Comparison of ENCODE assay signal across 14 cellular contexts in the genomic region with DNA sequence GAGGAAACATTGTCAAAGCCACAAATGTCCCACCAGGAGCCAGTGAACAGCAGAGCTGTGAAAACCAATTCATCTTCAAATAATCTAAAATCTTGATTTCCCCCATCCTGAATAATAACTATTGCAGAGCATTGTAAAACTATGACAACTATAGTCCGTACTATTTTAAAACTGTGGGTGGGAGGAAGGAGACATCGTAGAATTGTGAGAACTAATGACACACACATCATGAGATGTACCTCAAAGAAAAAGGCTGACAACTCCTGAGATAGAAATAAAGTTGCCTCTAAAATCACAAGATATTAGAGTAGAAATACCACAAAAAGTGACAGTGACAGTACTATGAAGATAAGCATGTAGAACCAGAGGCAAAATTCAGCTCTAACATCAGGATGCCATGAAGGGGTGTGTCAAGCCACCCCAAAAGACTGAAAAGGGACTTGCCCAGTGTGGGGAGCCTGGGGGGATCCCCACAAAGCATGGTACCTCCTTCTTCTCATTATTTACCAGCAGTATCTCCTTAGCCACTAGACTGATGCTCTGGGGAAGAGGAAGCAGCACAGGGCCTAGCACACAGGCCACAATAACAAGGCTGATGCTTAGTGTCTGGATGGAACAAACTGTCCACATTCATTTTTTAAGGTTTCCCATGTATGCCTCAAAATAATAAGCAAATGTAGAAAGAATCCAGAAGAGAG. TPM values are rescaled to one million over a fixed set of nuclear protein-coding genes. Genes with fewer than 3 reads are reported as not detected.
DNase-seq lines count a peak whose midpoint lies in the region; ATAC-seq and TF ChIP-seq lines count a peak whose summit lies in the region.
"Had no signal": no experiment of that assay in that cellular context is flagged by ENCODE, and none has a peak within 500 bp of the region (broad histone marks: within the 10 kb centered on the region; RNA-seq: fewer than 3 reads in every experiment).

No MANE protein-coding gene starts in this region.

- TF ChIP-seq CTCF in natural killer cell (IDR thresholded peaks at IDR 0.05): no peak
- TF ChIP-seq CTCF in mammary epithelial cell (conservative IDR thresholded peaks at IDR 0.05 in 1 of 2, IDR thresholded peaks at IDR 0.05 in 1 of 2; ENCODE audit: extremely low read depth in 1 of 2, insufficient read depth in 1 of 2, low read depth in 1 of 2, low read length in 2 of 2): no peak

- H3K36me3 Mint-ChIP-seq in natural killer cell: no peaks in the 10 kb centered on the region

- no peak overlapping the region for H3K9ac ChIP-seq in mammary epithelial cell (ENCODE audit: insufficient read depth, low read length)

- H3K27ac Mint-ChIP-seq in natural killer cell: peak overlapping the region; percentile 47 to 77

- CTCF ChIA-PET in mammary epithelial cell (lab: Charles Lee; ENCODE audit: low non-redundant PET): no interaction called here

- DNase-seq in natural killer cell (no peak), GM19240 (ENCODE audit: insufficient read length, low spot score) (no peak), NCI-H345 (lab: John Stamatoyannopoulos, UW) (no peak), mammary epithelial cell (no peak), COR-L47 (lab: John Stamatoyannopoulos, UW) (no peak)
- DNase-seq: activated CD8-positive, alpha-beta memory T cell treated with anti-CD3 and anti-CD28 coated beads, Interleukin-2, amount 50 U/mL, for 48 hours; effector CD4-positive, alpha-beta T cell; GF-D8; NCI-H2107; Right ventricle myocardium superior had no signal

- H3K9me3 Mint-ChIP-seq in natural killer cell: no peaks in the 10 kb centered on the region

- H3K27ac ChIP-seq in mammary epithelial cell (ENCODE audit: insufficient read depth, low read depth, low read length): no peak overlapping the region

- 100% methylated on average over 2 of the region's 2 CpGs for WGBS in mammary epithelial cell (ENCODE audit: low coverage, missing lambda C conversion rate)

- no peak overlapping the region for H3K4me3 Mint-ChIP-seq in natural killer cell

- no peak overlapping the region for H3K4me2 ChIP-seq in mammary epithelial cell (ENCODE audit: insufficient read depth, low read depth, low read length)

- in situ Hi-C loops in mammary epithelial cell (cut with MboI; ENCODE audit: low sequenced_read_pairs in 2 of 2): no loop called here

- ATAC-seq in GM18861 (IDR thresholded peaks at IDR 0.05; ENCODE audit: unreplicated experiment): peak; percentile 81
- peak; percentile 77 for ATAC-seq in GM21526 (IDR thresholded peaks at IDR 0.05; ENCODE audit: low FRiP score, unreplicated experiment)
- ATAC-seq in HG03439 (IDR thresholded peaks at IDR 0.05; ENCODE audit: unreplicated experiment): peak; percentile 83
- peak; percentile 87 to 97 (median 93) for ATAC-seq in natural killer cell

- no TSS peak for BruUV-seq in mammary epithelial cell (replicated peaks; lab: Mats Ljungman, UMichigan)

- H3K79me2 ChIP-seq in mammary epithelial cell (ENCODE audit: insufficient read depth, low read length): peaks cover 96% of the 10 kb centered on the region

- H3K27me3 Mint-ChIP-seq in natural killer cell (ENCODE audit: low read depth in 2 of 2): no peaks in the 10 kb centered on the region

- dilution Hi-C loops in mammary epithelial cell (cut with HindIII; ENCODE audit: low sequenced_read_pairs): no loop called here

- no peaks in the 10 kb centered on the region for H3K9me3 ChIP-seq in mammary epithelial cell (replicated peaks; ENCODE audit: insufficient read depth, low read length)

- no peaks in the 10 kb centered on the region for H3K27me3 ChIP-seq in mammary epithelial cell (ENCODE audit: insufficient read depth, low read length)

- peaks cover 37 to 62% of the 10 kb centered on the region in 2 donors for H3K4me1 Mint-ChIP-seq in natural killer cell

- intact Hi-C loops in natural killer cell (cut with micrococcal nuclease): no loop called here
- intact Hi-C loops in mammary epithelial cell (cut with micrococcal nuclease): no loop called here

- no peaks in the 10 kb centered on the region for H3K36me3 ChIP-seq in mammary epithelial cell (ENCODE audit: insufficient read depth, low read length)

- no peak overlapping the region for H3K4me3 ChIP-seq in mammary epithelial cell (replicated peaks in 1 of 3; ENCODE audit: insufficient read depth in 1 of 3, low read depth in 2 of 3, low read length in 3 of 3)

- H3K4me1 ChIP-seq in mammary epithelial cell (ENCODE audit: insufficient read depth, low read length): peaks cover 4% of the 10 kb centered on the region

- no peak overlapping the region for H2AFZ ChIP-seq in mammary epithelial cell (ENCODE audit: low read depth, low read length)

- no peaks in the 10 kb centered on the region for H4K20me1 ChIP-seq in mammary epithelial cell (ENCODE audit: insufficient read depth, low read length)

RNA-seq across cellular contexts. Expression of a gene that starts 13.4 kb away (rescaled TPM):
- total RNA-seq in natural killer cell (10 to 100 TPM; 22.8 to 23.9 (median 22.9) TPM), mammary epithelial cell (1 to 10 TPM; 6.6 to 8.8 TPM)
- 2.3 TPM for polyA plus RNA-seq in mammary epithelial cell
- polyA minus RNA-seq in mammary epithelial cell: not detected

RNA-seq across cellular contexts. Expression of a gene that starts 31.6 kb away (rescaled TPM):
- total RNA-seq in natural killer cell (not detected), mammary epithelial cell (not detected)
- not detected for polyA plus RNA-seq in mammary epithelial cell
- polyA minus RNA-seq in mammary epithelial cell: not detected
- total RNA-seq: osteocyte, Right ventricle myocardium superior had no signal

RNA-seq across cellular contexts. Expression of a gene that starts 44.8 kb away (rescaled TPM):
- total RNA-seq in natural killer cell (not detected), mammary epithelial cell (not detected)
- not detected for polyA plus RNA-seq in mammary epithelial cell
- not detected for polyA minus RNA-seq in mammary epithelial cell
- total RNA-seq: osteocyte, Right ventricle myocardium superior had no signal

RNA-seq across cellular contexts. Expression of a gene that starts 45.9 kb away (rescaled TPM):
- total RNA-seq in natural killer cell: 10 to 100 TPM; 45.1 to 56.6 (median 45.9) TPM
- total RNA-seq in mammary epithelial cell: 10 to 100 TPM; 13.2 to 15.8 TPM
- polyA plus RNA-seq in mammary epithelial cell: 11.5 TPM
- polyA minus RNA-seq in mammary epithelial cell: 2.6 TPM

RNA-seq across cellular contexts. Expression of a gene that starts 57.3 kb away (rescaled TPM):
- total RNA-seq in natural killer cell: 10 to 100 TPM; 47.4 to 61.8 (median 56.3) TPM
- total RNA-seq in mammary epithelial cell: 10 to 100 TPM; 22.0 to 28.5 TPM
- 39.2 TPM for polyA plus RNA-seq in mammary epithelial cell
- polyA minus RNA-seq in mammary epithelial cell: 12.5 TPM
